2 cellular contexts compared by ENCODE assay signal in the genomic region with DNA sequence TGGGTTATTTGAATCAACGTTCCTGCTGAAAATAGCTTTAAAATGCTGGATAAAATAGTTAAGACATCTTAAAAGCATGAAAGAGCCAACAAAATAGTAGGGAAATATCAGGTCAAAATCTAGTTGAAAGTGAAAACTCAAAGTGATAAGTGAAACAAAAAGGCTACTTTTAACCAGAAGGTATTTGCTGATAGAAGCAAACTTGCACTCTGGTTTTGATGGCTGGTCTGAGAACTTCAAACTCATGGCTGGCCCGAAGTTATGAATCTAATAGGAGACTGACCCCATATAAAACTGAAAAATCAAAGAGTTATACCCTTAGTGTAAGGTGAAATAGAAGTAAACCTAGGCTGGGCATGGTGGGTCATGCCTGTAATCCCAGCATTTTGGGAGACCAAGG.
"Had no signal": no experiment of that assay in that cellular context is flagged by ENCODE, and none has a peak within 500 bp of the region (broad histone marks: within the 10 kb centered on the region; RNA-seq: fewer than 3 reads in every experiment).

No MANE protein-coding gene starts in this region.

- ATAC-seq: GM12878 had no signal

- DNase-seq: GDM1 had no signal

- H3K4me3 ChIP-seq: GM12878 had no signal
